ENCODE assay signal across 26 cellular contexts in genomic region chr6:111450087-111450486, GRCh38.
"Had no signal": no experiment of that assay in that cellular context is flagged by ENCODE, and none has a peak within 500 bp of the region (broad histone marks: within the 10 kb centered on the region; RNA-seq: fewer than 3 reads in every experiment).

No MANE protein-coding gene starts in this region.

- DNase-seq: activated CD4-positive, alpha-beta memory T cell treated with anti-CD3 and anti-CD28 coated beads, Interleukin-2, amount 10 ng/mL, durations not matched to agents 7 days and 5 days; activated CD4-positive, alpha-beta T cell treated with anti-CD3 and anti-CD28 coated beads for 1 hour; activated CD4-positive, alpha-beta T cell treated with anti-CD3 and anti-CD28 coated beads for 4 hours; activated CD4-positive, alpha-beta T cell treated with anti-CD3 and anti-CD28 coated beads, Interleukin-2, amount 10 ng/mL, durations not matched to agents 7 days and 5 days; activated CD4-positive, alpha-beta T cell treated with anti-CD3 and anti-CD28 coated beads, Interleukin-2, amount 50 U/mL, for 4 hours; activated CD8-positive, alpha-beta memory T cell treated with anti-CD3 and anti-CD28 coated beads, Interleukin-2, amount 50 U/mL, for 48 hours; activated effector memory CD4-positive, alpha-beta T cell treated with anti-CD3 and anti-CD28 coated beads, Interleukin-2, amount 50 U/mL, for 16 hours; activated naive CD4-positive, alpha-beta T cell treated with anti-CD3 and anti-CD28 coated beads for 36 hours; activated naive CD8-positive, alpha-beta T cell treated with anti-CD3 and anti-CD28 coated beads, Interleukin-2, amount 10 ng/mL, durations not matched to agents 7 days and 5 days; activated T-cell treated with anti-CD3 and anti-CD28 coated beads for 4 hours; activated T-cell treated with anti-CD3 and anti-CD28 coated beads, Interleukin-2, amount 50 U/mL, for 4 hours; amniotic stem cell; anterior cingulate cortex; brain microvascular endothelial cell; dorsolateral prefrontal cortex; effector memory CD4-positive, alpha-beta T cell; endodermal cell; foreskin fibroblast; head of caudate nucleus; T-helper 1 cell; T-helper 2 cell had no signal

- H3K27me3 ChIP-seq: brain microvascular endothelial cell, dorsolateral prefrontal cortex had no signal

- H3K27ac ChIP-seq: brain microvascular endothelial cell, coronary artery, dorsolateral prefrontal cortex had no signal

- FAIRE-seq: astrocyte, bronchial epithelial cell, frontal cortex had no signal

- ATAC-seq: activated T-cell treated with anti-CD3 and anti-CD28 coated beads, Interleukin-2, amount 50 U/mL, for 4 hours; esophagus mucosa had no signal

- H3K36me3 ChIP-seq: brain microvascular endothelial cell had no signal

- H3K4me3 ChIP-seq: coronary artery, dorsolateral prefrontal cortex had no signal
